In genomic region chr15:68365770-68366169, GRCh38 we compare ENCODE assay signal across 24 cellular contexts.
A peak's percentile ranks its signal among the peaks of the same experiment; 100 is the strongest.
DNase-seq lines count a peak whose midpoint lies in the region; TF ChIP-seq lines count a peak whose summit lies in the region.
"Had no signal": no experiment of that assay in that cellular context is flagged by ENCODE, and none has a peak within 500 bp of the region (broad histone marks: within the 10 kb centered on the region; RNA-seq: fewer than 3 reads in every experiment).

No MANE protein-coding gene starts in this region.

- no peaks in the 10 kb centered on the region for H3K9me3 ChIP-seq in breast epithelium
- H3K9me3 ChIP-seq in ascending aorta, result no peaks in the 10 kb centered on the region
- H3K9me3 ChIP-seq in neuronal stem cell (replicated peaks in 1 of 2; ENCODE audit: control insufficient read depth in 2 of 2, insufficient read depth in 1 of 2, low read depth in 1 of 2, low read length in 2 of 2), result no peaks in the 10 kb centered on the region
- H3K9me3 ChIP-seq in vagina, result no peaks in the 10 kb centered on the region
- H3K9me3 ChIP-seq: lower lobe of right lung, neutrophil, stomach, upper lobe of left lung had no signal

- H3K27ac ChIP-seq in breast epithelium (peak overlapping the region; percentile 91 to 92), ascending aorta (peak overlapping the region; percentile 96), neuronal stem cell (replicated peaks; ENCODE audit: low read length) (no peak overlapping the region), vagina (peak overlapping the region; percentile 12), dorsolateral prefrontal cortex (peak overlapping the region in 11 of 59 donors; percentile 3 to 46 (median 29))
- H3K27ac ChIP-seq: foreskin keratinocyte, GM23248, lower lobe of right lung, neutrophil had no signal

- TF ChIP-seq POLR2A in breast epithelium (IDR thresholded peaks at IDR 0.05), result no peak
- no peak for TF ChIP-seq POLR2A in vagina (IDR thresholded peaks at IDR 0.05)

- no peak overlapping the region for H3K14ac ChIP-seq in neuronal stem cell (ENCODE audit: low read length)

- H3K4me3 ChIP-seq in breast epithelium (no peak overlapping the region), ascending aorta (no peak overlapping the region), neuronal stem cell (ENCODE audit: low read length in 2 of 2) (no peak overlapping the region), vagina (no peak overlapping the region), dorsolateral prefrontal cortex (no peak overlapping the region)
- H3K4me3 ChIP-seq: GM23248, lower lobe of right lung, stomach, upper lobe of left lung had no signal

- no peak overlapping the region for H3K23ac ChIP-seq in neuronal stem cell (ENCODE audit: low read depth, low read length, poor library complexity)

- H3K4me1 ChIP-seq in breast epithelium (peaks cover 0 to 13% of the 10 kb centered on the region in 2 donors), ascending aorta (peaks cover 25 to 71% of the 10 kb centered on the region in 2 donors), neuronal stem cell (ENCODE audit: control insufficient read depth in 2 of 2, insufficient read depth in 1 of 2, low read depth in 1 of 2, low read length in 2 of 2) (peaks cover 0 to 7% of the 10 kb centered on the region in 2 donors), vagina (peaks cover 24% of the 10 kb centered on the region)
- H3K4me1 ChIP-seq: foreskin keratinocyte had no signal

- peak overlapping the region; percentile 23 for H2AK5ac ChIP-seq in neuronal stem cell (ENCODE audit: low read depth, low read length)

- no peak for TF ChIP-seq CTCF in breast epithelium (IDR thresholded peaks at IDR 0.05)
- no peak for TF ChIP-seq CTCF in MCF 10A (IDR thresholded peaks at IDR 0.05; ENCODE audit: unreplicated experiment)
- TF ChIP-seq CTCF in ascending aorta (IDR thresholded peaks at IDR 0.05), result no peak
- TF ChIP-seq CTCF in vagina (IDR thresholded peaks at IDR 0.05), result no peak
- no peak for TF ChIP-seq CTCF in dorsolateral prefrontal cortex (IDR thresholded peaks at IDR 0.05 in 54 of 56, conservative IDR thresholded peaks at IDR 0.05 in 2 of 56; ENCODE audit: low read depth in 1 of 56, partially characterized antibody in 56 of 56)

- POLR2A ChIA-PET in MCF 10A (lab: Yijun Ruan, JAX), result no interaction called here

- H2BK120ac ChIP-seq in neuronal stem cell (ENCODE audit: low read depth, low read length), result no peak overlapping the region

- H3K9me3 Mint-ChIP-seq in MCF 10A (ENCODE audit: unreplicated experiment), result no peaks in the 10 kb centered on the region
- H3K9me3 Mint-ChIP-seq: CD14-positive monocyte had no signal

- peak overlapping the region; percentile 55 for H3K18ac ChIP-seq in neuronal stem cell (ENCODE audit: low read length)

- no peak overlapping the region for H3K27ac Mint-ChIP-seq in MCF 10A (ENCODE audit: low read depth, unreplicated experiment)

- H3K4me1 Mint-ChIP-seq in MCF 10A (ENCODE audit: insufficient read depth, unreplicated experiment), result no peaks in the 10 kb centered on the region

- WGBS in neuronal stem cell (ENCODE audit: extremely low coverage in 2 of 2, insufficient read length in 2 of 2, insufficient replicate concordance in 1 of 2), 2 donors, result no CpG with 5 or more reads among the region's 6 CpGs

- no peaks in the 10 kb centered on the region for H3K27me3 Mint-ChIP-seq in MCF 10A (ENCODE audit: insufficient read depth, unreplicated experiment)

- no peak overlapping the region for H3K4me2 ChIP-seq in neuronal stem cell (ENCODE audit: insufficient read depth, low read length, poor library complexity, severe bottlenecking)

- no peaks in the 10 kb centered on the region for H3K36me3 ChIP-seq in breast epithelium
- H3K36me3 ChIP-seq in ascending aorta, result peaks cover 13 to 39% of the 10 kb centered on the region in 2 donors
- no peaks in the 10 kb centered on the region for H3K36me3 ChIP-seq in neuronal stem cell (replicated peaks in 1 of 2; ENCODE audit: control insufficient read depth in 2 of 2, insufficient read depth in 2 of 2, low read length in 2 of 2)
- H3K36me3 ChIP-seq in vagina, result no peaks in the 10 kb centered on the region
- H3K36me3 ChIP-seq: lower lobe of right lung, neutrophil, stomach, upper lobe of left lung had no signal

- H3K27me3 ChIP-seq in breast epithelium, result no peaks in the 10 kb centered on the region
- no peaks in the 10 kb centered on the region for H3K27me3 ChIP-seq in ascending aorta
- no peaks in the 10 kb centered on the region for H3K27me3 ChIP-seq in neuronal stem cell (ENCODE audit: control insufficient read depth in 3 of 3, insufficient read depth in 3 of 3, low read depth in 1 of 3, low read length in 3 of 3)
- no peaks in the 10 kb centered on the region for H3K27me3 ChIP-seq in vagina
- no peaks in the 10 kb centered on the region for H3K27me3 ChIP-seq in dorsolateral prefrontal cortex
- H3K27me3 ChIP-seq: stomach, upper lobe of left lung had no signal

- no peak overlapping the region for H3K9ac ChIP-seq in neuronal stem cell (ENCODE audit: low read depth, low read length, poor library complexity)
- H3K9ac ChIP-seq: GM23248 had no signal

- H4K91ac ChIP-seq in neuronal stem cell (ENCODE audit: low read depth, low read length, poor library complexity), result no peak overlapping the region

- H3K4ac ChIP-seq in neuronal stem cell (ENCODE audit: low read length), result no peak overlapping the region

- intact Hi-C loops in breast epithelium (cut with DNase I; ENCODE audit: low total_unique reads), result no loop called here
- intact Hi-C loops in MCF 10A (cut with micrococcal nuclease), result no loop called here
- intact Hi-C loops in ascending aorta (cut with DNase I), result loop anchor here (1.0 to 5.0 kb wide), 5 partner anchors 13 to 172 kb away; no protein-coding TSS in a partner anchor
- intact Hi-C loops in vagina (cut with DNase I), result no loop called here
- intact Hi-C loops in dorsolateral prefrontal cortex (cut with DNase I), result no loop called here

- no peak overlapping the region for H2BK15ac ChIP-seq in neuronal stem cell (ENCODE audit: low read length)

- H2BK12ac ChIP-seq in neuronal stem cell (ENCODE audit: low read length), result no peak overlapping the region

- H2AFZ ChIP-seq in neuronal stem cell (ENCODE audit: low read length), result no peak overlapping the region
- H2AFZ ChIP-seq: GM23248 had no signal

- H3K4me3 Mint-ChIP-seq in MCF 10A (ENCODE audit: unreplicated experiment), result no peak overlapping the region
- H3K4me3 Mint-ChIP-seq: CD14-positive monocyte had no signal

- H3K79me1 ChIP-seq in neuronal stem cell (ENCODE audit: low read depth, low read length), result no peaks in the 10 kb centered on the region

- DNase-seq in breast epithelium (ENCODE audit: low spot score in 2 of 2) (no peak), MCF 10A (ENCODE audit: unreplicated experiment) (no peak), ascending aorta (ENCODE audit: low spot score in 2 of 2) (no peak), neuronal stem cell (ENCODE audit: low spot score) (no peak), vagina (ENCODE audit: extremely low spot score in 2 of 2) (no peak), dorsolateral prefrontal cortex (no peak), D341Med (ENCODE audit: low spot score) (no peak)
- DNase-seq: activated effector memory CD4-positive, alpha-beta T cell treated with anti-CD3 and anti-CD28 coated beads, Interleukin-2, amount 50 U/mL, for 16 hours; effector CD4-positive, alpha-beta T cell; erythroblast; foreskin keratinocyte; GM23248; hypothalamus; Karpas-422; lower lobe of right lung; NCI-H1048; NCI-H1930; NCI-H2227 treated with DMSO at 0.1 percent for 48 hours; NCI-H748 treated with DMSO at 0.1 percent for 48 hours; stimulated activated CD4-positive, alpha-beta T cell treated with anti-CD3 and anti-CD28 coated beads, Interleukin-4, amount 100 ng/mL, for 4 hours; stomach; upper lobe of left lung had no signal

- H4K8ac ChIP-seq in neuronal stem cell (ENCODE audit: low read depth, low read length), result no peak overlapping the region

- H2BK5ac ChIP-seq in neuronal stem cell (ENCODE audit: low read length), result no peak overlapping the region

- CTCF ChIA-PET in MCF 10A (lab: Yijun Ruan, JAX), result interaction anchor here (0.6 kb wide), 1 partner anchor 35 kb away, joined by 3 read pairs; no protein-coding TSS in a partner anchor

- no peaks in the 10 kb centered on the region for H3K36me3 Mint-ChIP-seq in MCF 10A (ENCODE audit: insufficient read depth, unreplicated experiment)
- H3K36me3 Mint-ChIP-seq: CD14-positive monocyte had no signal

- BruUV-seq in MCF 10A (replicated peaks; lab: Mats Ljungman, UMichigan), result no TSS peak
